In genomic region chr11:18265949-18266348, GRCh38 we compare ENCODE assay signal across 14 cellular contexts. TPM values are rescaled to one million over a fixed set of nuclear protein-coding genes. Genes with fewer than 3 reads are reported as not detected.
A peak's percentile ranks its signal among the peaks of the same experiment; 100 is the strongest.
DNase-seq lines count a peak whose midpoint lies in the region; ATAC-seq and TF ChIP-seq lines count a peak whose summit lies in the region.
"Had no signal": no experiment of that assay in that cellular context is flagged by ENCODE, and none has a peak within 500 bp of the region (broad histone marks: within the 10 kb centered on the region; RNA-seq: fewer than 3 reads in every experiment).

Gene SAA1, plus strand, starts transcription at chr11:18266264. Its CDS starts 624 bp downstream, at chr11:18266888.

- intact Hi-C loops in lower leg skin (cut with DNase I; ENCODE audit: low total_unique reads), result no loop called here

- H3K4me3 ChIP-seq in choroid plexus epithelial cell (ENCODE audit: low read depth, low read length), result no peak within 1 kb of the TSS
- no peak within 1 kb of the TSS for H3K4me3 ChIP-seq in lower leg skin (ENCODE audit: low read depth, poor library complexity, severe bottlenecking)
- H3K4me3 ChIP-seq: coronary artery, PC-9, tibial artery had no signal

- 22 to 37% methylated on average over 8 of the region's 8 CpGs for WGBS in lower leg skin, 2 donors

- ATAC-seq in HG03139 (IDR thresholded peaks at IDR 0.05; ENCODE audit: unreplicated experiment) (no peak), HG03342 (IDR thresholded peaks at IDR 0.05; ENCODE audit: unreplicated experiment) (no peak), HG02981 (IDR thresholded peaks at IDR 0.05; ENCODE audit: unreplicated experiment) (no peak)

- no peak for TF ChIP-seq POLR2A in lower leg skin (IDR thresholded peaks at IDR 0.05)

- TF ChIP-seq CTCF in choroid plexus epithelial cell (conservative IDR thresholded peaks at IDR 0.05; ENCODE audit: low read depth, low read length), result no peak
- TF ChIP-seq CTCF in lower leg skin (IDR thresholded peaks at IDR 0.05), result no peak
- TF ChIP-seq CTCF in subcutaneous adipose tissue (IDR thresholded peaks at IDR 0.05; ENCODE audit: low read depth), result no peak

- DNase-seq in M059J (ENCODE audit: low read depth) (peak; percentile 41), choroid plexus epithelial cell (ENCODE audit: low read depth) (peak; percentile 15), lower leg skin (ENCODE audit: low spot score in 2 of 2) (no peak), DMS 273 treated with DMSO at 0.1 percent for 48 hours (lab: John Stamatoyannopoulos, UW) (no peak)
- DNase-seq: activated CD4-positive, CD25-positive, alpha-beta regulatory T cell treated with anti-CD3 and anti-CD28 coated beads, Interleukin-2, amount 50 U/mL, for 72 hours; BE2C; NCI-H446 treated with DMSO at 0.1 percent for 48 hours; PC-9; tibial artery had no signal

RNA-seq across cellular contexts. Expression of gene SAA1, which starts in this region (rescaled TPM):
- total RNA-seq in M059J (2014; rRNA removed; shearing (Covaris generic)), result 0.57 and 3.0 TPM in 2 replicates
- total RNA-seq in lower leg skin (10 to 100 TPM; 16.8 to 44.3 (median 32.7) TPM), subcutaneous adipose tissue (1,000 to 10,000 TPM in 1 of 4 donors, 100 to 1,000 TPM in 2, 10 to 100 TPM in 1; 72.0 to 1,133 (median 441) TPM)
- total RNA-seq: PC-9 had no signal

Comparison
In these comparisons a context has a peak if more than half of its experiments do, and no peak if none do; other contexts are left out.
1. DNase-seq: peak in M059J (single experiment) and choroid plexus epithelial cell (single experiment); none in lower leg skin (0 of 2) and DMS 273 treated with DMSO at 0.1 percent for 48 hours (single experiment).